8 cellular contexts compared by ENCODE assay signal in genomic region chr3:143849854-143850549, GRCh38. TPM values are rescaled to one million over a fixed set of nuclear protein-coding genes. Genes with fewer than 3 reads are reported as not detected.
DNase-seq lines count a peak whose midpoint lies in the region; ATAC-seq and TF ChIP-seq lines count a peak whose summit lies in the region.

No MANE protein-coding gene starts in this region.

- H3K27me3 ChIP-seq in spleen (replicated peaks in 1 of 7) = no peaks in the 10 kb centered on the region

- H3K27me3 Mint-ChIP-seq in T-helper 2 cell treated with Interferon-gamma antibody and Interleukin-4, amounts not matched to agents 5 μg/mL and 100 μg/mL, for 36 hours (ENCODE audit: low read depth) = peaks cover 9% of the 10 kb centered on the region

- H3K4me1 ChIP-seq in mucosa of descending colon (ENCODE audit: low read depth) = no peaks in the 10 kb centered on the region
- H3K4me1 ChIP-seq in spleen = peaks cover 24 to 59% (median 39%) of the 10 kb centered on the region in 6 donors

- TF ChIP-seq CTCF in mucosa of descending colon (IDR thresholded peaks at IDR 0.05) (no peak), spleen (IDR thresholded peaks at IDR 0.05 in 8 of 11, conservative IDR thresholded peaks at IDR 0.05 in 3 of 11) (no peak)

- 17 to 33% (median 29%) methylated on average over 4 of the region's 4 CpGs for WGBS in spleen, 5 donors

- peak overlapping the region; percentile 52 for H3K27ac Mint-ChIP-seq in T-helper 2 cell treated with Interferon-gamma antibody and Interleukin-4, amounts not matched to agents 5 μg/mL and 100 μg/mL, for 36 hours

- H3K9me3 ChIP-seq in mucosa of descending colon (no peaks in the 10 kb centered on the region), spleen (no peaks in the 10 kb centered on the region)

- H3K9me3 Mint-ChIP-seq in T-helper 2 cell treated with Interferon-gamma antibody and Interleukin-4, amounts not matched to agents 5 μg/mL and 100 μg/mL, for 36 hours = no peaks in the 10 kb centered on the region

- peaks cover 4% of the 10 kb centered on the region for H3K36me3 Mint-ChIP-seq in T-helper 2 cell treated with Interferon-gamma antibody and Interleukin-4, amounts not matched to agents 5 μg/mL and 100 μg/mL, for 36 hours (ENCODE audit: low read depth)

- H3K36me3 ChIP-seq in mucosa of descending colon (ENCODE audit: low read depth) = no peaks in the 10 kb centered on the region
- H3K36me3 ChIP-seq in spleen = no peaks in the 10 kb centered on the region

- DNase-seq in T-helper 2 cell treated with Interferon-gamma antibody and Interleukin-4, amounts not matched to agents 5 μg/mL and 100 μg/mL, for 36 hours (ENCODE audit: low spot score) = no peak
- DNase-seq in mucosa of descending colon = peak in 1 of 3 donors; percentile 10
- no peak for DNase-seq in HUDEP-2 (lab: John Stamatoyannopoulos, UW; ENCODE audit: unreplicated experiment in 76 of 76)
- DNase-seq in C1 segment of cervical spinal cord (lab: John Stamatoyannopoulos, UW) = no peak
- no peak for DNase-seq in spleen

- no peak overlapping the region for H3K4me3 ChIP-seq in mucosa of descending colon
- no peak overlapping the region for H3K4me3 ChIP-seq in spleen

- ATAC-seq in GM18502 (IDR thresholded peaks at IDR 0.05; ENCODE audit: poor library complexity, unreplicated experiment) (peak; percentile 65), HG02759 (IDR thresholded peaks at IDR 0.05; ENCODE audit: unreplicated experiment) (peak; percentile 49), mucosa of descending colon (peak; percentile 23), HG02973 (IDR thresholded peaks at IDR 0.05; ENCODE audit: unreplicated experiment) (no peak)

- H3K4me3 Mint-ChIP-seq in T-helper 2 cell treated with Interferon-gamma antibody and Interleukin-4, amounts not matched to agents 5 μg/mL and 100 μg/mL, for 36 hours = peak overlapping the region; percentile 52

- no peak for TF ChIP-seq POLR2A in spleen (IDR thresholded peaks at IDR 0.05)

- intact Hi-C loops in mucosa of descending colon (cut with DNase I, micrococcal nuclease) (no loop called here), spleen (cut with DNase I; ENCODE audit: low total_unique reads) (no loop called here)

- H3K4me1 Mint-ChIP-seq in T-helper 2 cell treated with Interferon-gamma antibody and Interleukin-4, amounts not matched to agents 5 μg/mL and 100 μg/mL, for 36 hours (ENCODE audit: low read depth) = peaks cover 57% of the 10 kb centered on the region

- peak overlapping the region in 4 of 8 donors; percentile 34 to 48 (median 40) for H3K27ac ChIP-seq in spleen

RNA-seq across cellular contexts. Expression of gene SLC9A9, which starts 1.7 kb away (rescaled TPM):
- total RNA-seq in mucosa of descending colon (10 to 100 TPM in 1 of 3 donors, 1 to 10 TPM in 2; 3.2 to 18.2 (median 6.8) TPM), spleen (10 to 100 TPM; 32.1 to 58.2 (median 47.0) TPM)
- 10 to 100 TPM; 10.8 to 11.3 (median 11.2) TPM for polyA plus RNA-seq in spleen
